11 cellular contexts compared by ENCODE assay signal in the genomic region with DNA sequence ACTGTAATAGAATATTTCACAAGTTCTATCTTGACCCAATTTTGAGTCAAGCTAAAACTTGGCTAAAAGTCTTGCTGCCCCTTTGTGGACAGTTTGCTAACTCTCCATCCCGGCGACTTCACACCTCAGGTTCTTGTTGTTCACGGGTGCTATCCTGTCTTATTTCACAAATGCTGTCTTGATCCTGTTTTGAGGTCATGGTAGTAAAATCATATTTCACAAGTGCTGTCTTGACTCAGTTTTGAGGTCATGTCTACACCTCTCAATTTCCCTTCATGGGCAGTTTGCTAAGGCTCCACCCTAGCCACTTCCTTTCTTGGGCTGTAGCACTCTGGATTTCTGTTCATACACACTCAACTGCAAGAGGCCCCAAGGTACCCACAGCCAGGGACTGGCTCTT. TPM values are rescaled to one million over a fixed set of nuclear protein-coding genes. Genes with fewer than 3 reads are reported as not detected.
DNase-seq lines count a peak whose midpoint lies in the region; ATAC-seq, FAIRE-seq and TF ChIP-seq lines count a peak whose summit lies in the region.
"Had no signal": no experiment of that assay in that cellular context is flagged by ENCODE, and none has a peak within 500 bp of the region (broad histone marks: within the 10 kb centered on the region; RNA-seq: fewer than 3 reads in every experiment).

No MANE protein-coding gene starts in this region.

- peak; percentile 5 for DNase-seq in stimulated activated CD4-positive, alpha-beta T cell treated with anti-CD3 and anti-CD28 coated beads, Interleukin-15, amount 100 ng/mL, for 24 hours
- DNase-seq in stimulated activated CD4-positive, alpha-beta T cell treated with anti-CD3 and anti-CD28 coated beads, Interleukin-12 subunit alpha, Interleukin-12 subunit beta, amount 100 ng/mL, for 4 hours: no peak
- DNase-seq in SKM-1 treated with dmso at 0.1 percent for 144 hours (lab: John Stamatoyannopoulos, UW; ENCODE audit: unreplicated experiment) (peak; percentile 95), H1 (ENCODE audit: low read depth in 1 of 2, low spot score in 2 of 2) (no peak), NCI-H1694 (lab: John Stamatoyannopoulos, UW) (no peak), middle frontal gyrus (ENCODE audit: extremely low spot score, low spot score) (no peak), cardiac septum (ENCODE audit: low spot score) (no peak)
- no peak for DNase-seq in stimulated activated naive CD8-positive, alpha-beta T cell treated with anti-CD3 and anti-CD28 coated beads, Interleukin-15, Interleukin-2, amounts not matched to agents 100 U/mL and 50 U/mL, for 24 hours
- DNase-seq: NCI-H1436 had no signal

- H2AK5ac ChIP-seq in H1 (ENCODE audit: low read depth, low read length): no peak overlapping the region

- CTCF ChIA-PET in H1 (lab: Charles Lee; ENCODE audit: partially characterized antibody): interaction anchor here (0.6 to 1.7 kb wide), 7 partner anchors 10 to 147 kb away, joined by 3 to 7 read pairs (median 3); no protein-coding TSS in a partner anchor

- no peak overlapping the region for H3K56ac ChIP-seq in H1 (replicated peaks; ENCODE audit: insufficient read length, low read depth, low read length)

- H2BK15ac ChIP-seq in H1 (ENCODE audit: low read length): no peak overlapping the region

- H4K91ac ChIP-seq in H1 (replicated peaks; ENCODE audit: insufficient read length, low read length): no peak overlapping the region

- no peak overlapping the region for H2BK20ac ChIP-seq in H1 (ENCODE audit: low read length)

- H3K27ac ChIP-seq in H1 (ENCODE audit: low read depth, low read length): no peak overlapping the region

- H3K79me2 ChIP-seq in H1 (ENCODE audit: control insufficient read depth in 1 of 2, insufficient read depth in 2 of 2, low read length in 2 of 2): no peaks in the 10 kb centered on the region

- H4K8ac ChIP-seq in H1 (ENCODE audit: extremely low read depth, insufficient read depth, low read length): no peak overlapping the region

- no peaks in the 10 kb centered on the region for H3K79me1 ChIP-seq in H1 (ENCODE audit: low read depth, low read length)

- ATAC-seq in stimulated activated naive CD8-positive, alpha-beta T cell treated with anti-CD3 and anti-CD28 coated beads, Interleukin-15, Interleukin-2, amounts not matched to agents 100 U/mL and 50 U/mL, for 24 hours: peak; percentile 80
- ATAC-seq: sciatic nerve had no signal

- WGBS in H1 (ENCODE audit: extremely low coverage in 1 of 2, insufficient coverage in 1 of 2, insufficient read length in 1 of 2, insufficient replicate concordance in 2 of 2, low coverage in 1 of 2, low lambda C conversion rate in 2 of 2, missing lambda C conversion rate in 1 of 2), 2 experiments: 78% methylated on average over 3 of the region's 3 CpGs; no CpG with 5 or more reads in 1 of the 2 experiments

- no peak overlapping the region for H3K14ac ChIP-seq in H1 (ENCODE audit: insufficient read length)

- TF ChIP-seq EP300 in H1 (IDR thresholded peaks at IDR 0.05; ENCODE audit: borderline replicate concordance in 1 of 2, low read depth in 2 of 2, low read length in 2 of 2): no peak

- TF ChIP-seq RAD21 in H1 (IDR thresholded peaks at IDR 0.05 in 1 of 2, conservative IDR thresholded peaks at IDR 0.05 in 1 of 2; ENCODE audit: low read depth in 2 of 2, low read length in 2 of 2): peak; percentile 29 to 51; a peak in 3 of 4 replicates

- no peak overlapping the region for H2BK120ac ChIP-seq in H1 (replicated peaks; ENCODE audit: low read depth, low read length)

- no peak for TF ChIP-seq POLR2A in H1 (IDR thresholded peaks at IDR 0.05; ENCODE audit: control extremely low read depth in 1 of 2, low read depth in 2 of 2, low read length in 2 of 2)

- H3K23ac ChIP-seq in H1 (ENCODE audit: insufficient read length): no peak overlapping the region

- POLR2A ChIA-PET in H1 (lab: Charles Lee; ENCODE audit: partially characterized antibody): no interaction called here

- H3K4ac ChIP-seq in H1 (replicated peaks; ENCODE audit: insufficient read length, low read depth, low read length): no peak overlapping the region

- no peak overlapping the region for H4K5ac ChIP-seq in H1 (ENCODE audit: insufficient read length, low read depth, low read length)

- intact Hi-C loops in cardiac septum (cut with DNase I): no loop called here

- H4K20me1 ChIP-seq in H1 (replicated peaks in 1 of 2; ENCODE audit: control insufficient read depth in 1 of 2, insufficient read depth in 2 of 2, low read length in 2 of 2): no peaks in the 10 kb centered on the region

- no peak overlapping the region; the same call in 1 of the 2 replicates for H2AFZ ChIP-seq in H1 (ENCODE audit: low read length)

- H3K23me2 ChIP-seq in H1 (ENCODE audit: low read depth, low read length): no peaks in the 10 kb centered on the region

- H2BK12ac ChIP-seq in H1 (ENCODE audit: low read depth, low read length): no peak overlapping the region

- no peak for FAIRE-seq in H1 (lab: Jason Lieb, UNC)
- FAIRE-seq: HTR-8/SVneo had no signal

- H3K4me3 ChIP-seq in H1 (ENCODE audit: extremely low read depth in 1 of 4, insufficient read depth in 2 of 4, low read depth in 3 of 4, low read length in 4 of 4): no peak overlapping the region

- no peak overlapping the region for H3K4me2 ChIP-seq in H1 (ENCODE audit: insufficient read depth in 1 of 2, low read depth in 2 of 2, low read length in 2 of 2)

- TF ChIP-seq CTCF in H1 (IDR thresholded peaks at IDR 0.05; ENCODE audit: control extremely low read depth in 1 of 3, insufficient read depth in 1 of 3, low read depth in 1 of 3, low read length in 3 of 3): peak; percentile 4 to 21 (median 17); a peak in 3 of 4 replicates

- no peaks in the 10 kb centered on the region for H3K4me1 ChIP-seq in H1 (replicated peaks in 1 of 4; ENCODE audit: control insufficient read depth in 3 of 4, insufficient read depth in 4 of 4, low read length in 3 of 4)

- no peaks in the 10 kb centered on the region for H3K36me3 ChIP-seq in H1 (ENCODE audit: control insufficient read depth in 2 of 4, insufficient read depth in 4 of 4, low read length in 3 of 4)

- no peaks in the 10 kb centered on the region for H3K27me3 ChIP-seq in H1 (replicated peaks in 1 of 4; ENCODE audit: control insufficient read depth in 3 of 4, extremely low read depth in 1 of 4, insufficient read depth in 3 of 4, low read length in 3 of 4)

- no peaks in the 10 kb centered on the region for H3K9me3 ChIP-seq in H1 (ENCODE audit: insufficient read depth in 2 of 2, low read depth in 1 of 2, low read length in 1 of 2)

- no peak overlapping the region for H3K18ac ChIP-seq in H1 (ENCODE audit: extremely low read depth, low read length)

- no peak overlapping the region for H3K9ac ChIP-seq in H1 (replicated peaks in 1 of 4; ENCODE audit: extremely low read depth in 1 of 4, low read depth in 3 of 4, low read length in 3 of 4)

- H2BK5ac ChIP-seq in H1 (ENCODE audit: low read depth, low read length): no peak overlapping the region

TF ChIP-seq in H1, 55 proteins besides CTCF, POLR2A, EP300 and RAD21:
- TF ChIP-seq POLR2AphosphoS5 (IDR thresholded peaks at IDR 0.05; ENCODE audit: low read depth, low read length) (no peak), SIRT6 (IDR thresholded peaks at IDR 0.05; ENCODE audit: low read length) (no peak), YY1 (IDR thresholded peaks at IDR 0.05; ENCODE audit: low read depth, low read length) (no peak), MAX (IDR thresholded peaks at IDR 0.05) (no peak), CTBP2 (IDR thresholded peaks at IDR 0.05; ENCODE audit: borderline replicate concordance, insufficient read depth, insufficient read length, low read length) (no peak), SRF (IDR thresholded peaks at IDR 0.05; ENCODE audit: low read depth, low read length) (no peak), TAF1 (IDR thresholded peaks at IDR 0.05; ENCODE audit: low read depth, low read length) (no peak), HDAC6 (IDR thresholded peaks at IDR 0.05; ENCODE audit: low read depth, low read length) (no peak), CREB1 (IDR thresholded peaks at IDR 0.05) (no peak), MAFK (IDR thresholded peaks at IDR 0.05; ENCODE audit: low read depth, low read length) (no peak), KDM4A (IDR thresholded peaks at IDR 0.05; ENCODE audit: low read depth, low read length, severe bottlenecking) (no peak), EZH2 (IDR thresholded peaks at IDR 0.05; ENCODE audit: low read depth, low read length, severe bottlenecking) (no peak), GTF2F1 (IDR thresholded peaks at IDR 0.05; ENCODE audit: borderline replicate concordance, low read depth, low read length) (no peak), BRCA1 (IDR thresholded peaks at IDR 0.05; ENCODE audit: low read depth, low read length) (no peak)
- TF ChIP-seq, protein P1, sequence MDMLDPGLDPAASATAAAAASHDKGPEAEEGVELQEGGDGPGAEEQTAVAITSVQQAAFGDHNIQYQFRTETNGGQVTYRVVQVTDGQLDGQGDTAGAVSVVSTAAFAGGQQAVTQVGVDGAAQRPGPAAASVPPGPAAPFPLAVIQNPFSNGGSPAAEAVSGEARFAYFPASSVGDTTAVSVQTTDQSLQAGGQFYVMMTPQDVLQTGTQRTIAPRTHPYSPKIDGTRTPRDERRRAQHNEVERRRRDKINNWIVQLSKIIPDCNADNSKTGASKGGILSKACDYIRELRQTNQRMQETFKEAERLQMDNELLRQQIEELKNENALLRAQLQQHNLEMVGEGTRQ (IDR thresholded peaks at IDR 0.05; ENCODE audit: low read length): no peak
TF ChIP-seq in H1: peak in this region for 0.

RNA-seq across cellular contexts. Expression of gene GK5, which starts 45.0 kb away (rescaled TPM):
- total RNA-seq in H1 (2021; fragmentation: NEBNext Ultra II Directional; extraction: Animal tissue kit (Norgen Biotek cat#: 25700)): 12.2 and 12.4 TPM in 2 replicates
- polyA plus RNA-seq in H1 (2011; rRNA removed): 2.3 and 2.5 TPM in 2 replicates
- 4.2 TPM for polyA plus RNA-seq in H1 (2011; cell fraction: cytosol; rRNA removed)
- 4.5 TPM for polyA plus RNA-seq in H1 (2011; cell fraction: nucleus; rRNA removed)
- polyA plus RNA-seq in H1 (2012, experiment 1 of 2): 3.7 to 7.0 TPM (median 4.9 TPM) in 4 replicates
- polyA plus RNA-seq in H1 (2012, experiment 2 of 2): 1.5 TPM
- polyA plus RNA-seq in H1 (2013, experiment 1 of 2): 5.8 TPM
- 4.9 TPM for polyA plus RNA-seq in H1 (2013, experiment 2 of 2)
- polyA minus RNA-seq in H1 (2011; rRNA and poly(A)+ RNA removed): 4.2 and 4.9 TPM in 2 replicates
- polyA minus RNA-seq in H1 (2011; cell fraction: cytosol; rRNA and poly(A)+ RNA removed): 6.0 TPM
- polyA minus RNA-seq in H1 (2011; cell fraction: nucleus; rRNA and poly(A)+ RNA removed): 9.5 TPM
- total RNA-seq in cardiac septum: 11.9 TPM

Comparison
In these comparisons a context has a peak if more than half of its experiments do, and no peak if none do; other contexts are left out.
1. DNase-seq: peak in stimulated activated CD4-positive, alpha-beta T cell treated with anti-CD3 and anti-CD28 coated beads, Interleukin-15, amount 100 ng/mL, for 24 hours (single experiment) and SKM-1 treated with dmso at 0.1 percent for 144 hours (single experiment); none in stimulated activated CD4-positive, alpha-beta T cell treated with anti-CD3 and anti-CD28 coated beads, Interleukin-12 subunit alpha, Interleukin-12 subunit beta, amount 100 ng/mL, for 4 hours (single experiment), H1 (0 of 2), stimulated activated naive CD8-positive, alpha-beta T cell treated with anti-CD3 and anti-CD28 coated beads, Interleukin-15, Interleukin-2, amounts not matched to agents 100 U/mL and 50 U/mL, for 24 hours (single experiment), NCI-H1694 (single experiment), middle frontal gyrus (single experiment) and cardiac septum (single experiment).